ENCODE assay signal across 20 cellular contexts in genomic region chr18:58266291-58266690, GRCh38.
"Had no signal": no experiment of that assay in that cellular context is flagged by ENCODE, and none has a peak within 500 bp of the region (broad histone marks: within the 10 kb centered on the region; RNA-seq: fewer than 3 reads in every experiment).

No MANE protein-coding gene starts in this region.

- H3K27me3 ChIP-seq: gastrocnemius medialis, stomach, transverse colon had no signal

- H3K9me3 Mint-ChIP-seq: endodermal cell, naive B cell, nephron progenitor cell had no signal

- H3K4me3 Mint-ChIP-seq: endodermal cell, naive B cell, nephron progenitor cell had no signal

- H3K9me3 ChIP-seq: gastrocnemius medialis, stomach, thoracic aorta, transverse colon had no signal

- H3K27ac Mint-ChIP-seq: endodermal cell, naive B cell, nephron progenitor cell had no signal

- H3K36me3 ChIP-seq: gastrocnemius medialis, stomach, thoracic aorta, transverse colon had no signal

- H3K27ac ChIP-seq: coronary artery, skin epidermis, thoracic aorta, transverse colon had no signal

- H3K36me3 Mint-ChIP-seq: naive B cell had no signal

- DNase-seq: effector CD4-positive, alpha-beta T cell; endodermal cell; gastrocnemius medialis; kidney; left cardiac atrium; left ventricle myocardium superior; mesendoderm; naive B cell; nephron progenitor cell; posterior cingulate gyrus; stimulated activated CD4-positive, alpha-beta T cell treated with anti-CD3 and anti-CD28 coated beads, Interleukin-12 subunit alpha, Interleukin-12 subunit beta, amount 100 ng/mL, for 4 hours; stimulated activated naive CD4-positive, alpha-beta T cell; stomach; substantia nigra; transverse colon had no signal

- H3K4me3 ChIP-seq: coronary artery, gastrocnemius medialis, lung, skin epidermis, stomach, thoracic aorta, transverse colon had no signal

- H3K27me3 Mint-ChIP-seq: naive B cell had no signal

- ATAC-seq: gastrocnemius medialis, left cardiac atrium, left ventricle myocardium superior, sciatic nerve had no signal
